Comparison of ENCODE assay signal across 8 cellular contexts in genomic region chr10:103966671-103967432, GRCh38. TPM values are rescaled to one million over a fixed set of nuclear protein-coding genes. Genes with fewer than 3 reads are reported as not detected.
DNase-seq lines count a peak whose midpoint lies in the region; ATAC-seq and TF ChIP-seq lines count a peak whose summit lies in the region.

SLK (plus strand) TSS chr10:103967140; CDS start chr10:103967746, 606 bp downstream.

- intact Hi-C loops in CD4-positive, alpha-beta memory T cell (cut with micrococcal nuclease): loop anchor here (1.0 to 5.0 kb wide), 5 partner anchors 48 to 300 kb away; partner anchors contain the start of genes GSTO2 and STN1

- no peaks in the 10 kb centered on the region for H3K27me3 ChIP-seq in CD4-positive, alpha-beta memory T cell (ENCODE audit: insufficient read depth, low read length)
- no peaks in the 10 kb centered on the region for H3K27me3 ChIP-seq in NT2/D1 (ENCODE audit: insufficient read depth, insufficient read length)

- CTCF ChIA-PET in CD4-positive, alpha-beta memory T cell (lab: Charles Lee; ENCODE audit: partially characterized antibody): interaction anchor here (0.6 kb wide), 1 partner anchor 17 kb away, joined by 3 read pairs; no protein-coding TSS in a partner anchor

- peak within 1 kb of the TSS; percentile 82 for H3K9ac ChIP-seq in NT2/D1 (ENCODE audit: insufficient read length, low read depth)

- no peaks in the 10 kb centered on the region for H3K9me3 ChIP-seq in CD4-positive, alpha-beta memory T cell (ENCODE audit: control insufficient read depth in 1 of 2, low read length in 2 of 2)
- no peaks in the 10 kb centered on the region for H3K9me3 ChIP-seq in NT2/D1 (ENCODE audit: insufficient read depth, low read length)

- DNase-seq in CD4-positive, alpha-beta memory T cell: peak; percentile 78 to 90 (median 86)
- DNase-seq in NT2/D1 (ENCODE audit: low read depth, low spot score) (no peak), mesothelial cell of epicardium (ENCODE audit: low spot score in 2 of 2, unreplicated experiment in 2 of 2) (peak; percentile 83)
- DNase-seq in activated CD8-positive, alpha-beta memory T cell treated with anti-CD3 and anti-CD28 coated beads, Interleukin-2, amount 50 U/mL, for 24 hours (ENCODE audit: extremely low read depth): peak; percentile 32
- DNase-seq in stimulated activated CD8-positive, alpha-beta memory T cell treated with anti-CD3 and anti-CD28 coated beads, Interleukin-15, amount 100 ng/mL, for 4 hours (ENCODE audit: low read depth in 2 of 2): peak; percentile 63 to 77

- H3K4me3 Mint-ChIP-seq in CD4-positive, alpha-beta memory T cell: peak within 1 kb of the TSS; percentile 94 to 100 (median 98)
- peak within 1 kb of the TSS; percentile 96 for H3K4me3 Mint-ChIP-seq in mesothelial cell of epicardium

- TF ChIP-seq CTCF in mesothelial cell of epicardium (IDR thresholded peaks at IDR 0.05; ENCODE audit: unreplicated experiment): no peak

- H3K27ac Mint-ChIP-seq in CD4-positive, alpha-beta memory T cell: peak within 1 kb of the TSS; percentile 95 to 98 (median 96)
- peak within 1 kb of the TSS; percentile 95 for H3K27ac Mint-ChIP-seq in mesothelial cell of epicardium

- peak within 1 kb of the TSS; percentile 59 to 99 for H3K4me3 ChIP-seq in CD4-positive, alpha-beta memory T cell (ENCODE audit: low read length in 2 of 2)
- peak within 1 kb of the TSS; percentile 71 for H3K4me3 ChIP-seq in NT2/D1 (ENCODE audit: insufficient read length, low read depth)

- peaks cover 33% of the 10 kb centered on the region for H3K4me1 ChIP-seq in CD4-positive, alpha-beta memory T cell (ENCODE audit: insufficient read depth, low read length)
- H3K4me1 ChIP-seq in NT2/D1 (ENCODE audit: insufficient read depth, insufficient read length): peaks cover 3% of the 10 kb centered on the region

- in situ Hi-C loops in endometrial microvascular endothelial cells (cut with HindIII; ENCODE audit: inconsistent ontology term, low pct_unique_long_range_greater_than_20kb, low sequenced_read_pairs): no loop called here

- no peaks in the 10 kb centered on the region for H3K27me3 Mint-ChIP-seq in CD4-positive, alpha-beta memory T cell
- no peaks in the 10 kb centered on the region for H3K27me3 Mint-ChIP-seq in mesothelial cell of epicardium (ENCODE audit: low read depth)

- peaks cover 27 to 48% (median 36%) of the 10 kb centered on the region in 4 donors for H3K4me1 Mint-ChIP-seq in CD4-positive, alpha-beta memory T cell
- peaks cover 41% of the 10 kb centered on the region for H3K4me1 Mint-ChIP-seq in mesothelial cell of epicardium

- H3K9me3 Mint-ChIP-seq in CD4-positive, alpha-beta memory T cell: peaks cover 0 to 2% (median 0%) of the 10 kb centered on the region in 8 donors
- no peaks in the 10 kb centered on the region for H3K9me3 Mint-ChIP-seq in mesothelial cell of epicardium

- no peaks in the 10 kb centered on the region for H3K36me3 ChIP-seq in CD4-positive, alpha-beta memory T cell (ENCODE audit: insufficient read depth, low read length)
- no peaks in the 10 kb centered on the region for H3K36me3 ChIP-seq in NT2/D1 (ENCODE audit: insufficient read depth, insufficient read length, low read length)

- H3K36me3 Mint-ChIP-seq in CD4-positive, alpha-beta memory T cell: peaks cover 0 to 14% of the 10 kb centered on the region in 2 donors
- no peaks in the 10 kb centered on the region for H3K36me3 Mint-ChIP-seq in mesothelial cell of epicardium

- POLR2A ChIA-PET in CD4-positive, alpha-beta memory T cell (lab: Charles Lee; ENCODE audit: partially characterized antibody): interaction anchor here (0.8 to 3.4 kb wide), 15 partner anchors 11 to 383 kb away, joined by 3 to 54 read pairs (median 5); partner anchors contain the start of genes GSTO2, SFR1 and STN1

- ATAC-seq in GM19397 (IDR thresholded peaks at IDR 0.05; ENCODE audit: unreplicated experiment): peak; percentile 88
- ATAC-seq in HG03558 (IDR thresholded peaks at IDR 0.05; ENCODE audit: extremely low read depth, unreplicated experiment): peak; percentile 55

- peak within 1 kb of the TSS; percentile 74 for H3K27ac ChIP-seq in CD4-positive, alpha-beta memory T cell (ENCODE audit: low read depth, low read length)

RNA-seq across cellular contexts. Expression of gene SLK, which starts in this region (rescaled TPM):
- 10 to 100 TPM; 30.9 to 31.1 TPM for total RNA-seq in CD4-positive, alpha-beta memory T cell
- polyA plus RNA-seq in CD4-positive, alpha-beta memory T cell: 10 to 100 TPM in 1 of 2 donors, 1 to 10 TPM in 1; 1.6 to 14.3 TPM
- total RNA-seq in endometrial microvascular endothelial cells (ENCODE audit: inconsistent ontology term): 47.3 TPM
- total RNA-seq in mesothelial cell of epicardium: 29.3 to 30.2 TPM (median 29.7 TPM) in 3 replicates
